In the genomic region with DNA sequence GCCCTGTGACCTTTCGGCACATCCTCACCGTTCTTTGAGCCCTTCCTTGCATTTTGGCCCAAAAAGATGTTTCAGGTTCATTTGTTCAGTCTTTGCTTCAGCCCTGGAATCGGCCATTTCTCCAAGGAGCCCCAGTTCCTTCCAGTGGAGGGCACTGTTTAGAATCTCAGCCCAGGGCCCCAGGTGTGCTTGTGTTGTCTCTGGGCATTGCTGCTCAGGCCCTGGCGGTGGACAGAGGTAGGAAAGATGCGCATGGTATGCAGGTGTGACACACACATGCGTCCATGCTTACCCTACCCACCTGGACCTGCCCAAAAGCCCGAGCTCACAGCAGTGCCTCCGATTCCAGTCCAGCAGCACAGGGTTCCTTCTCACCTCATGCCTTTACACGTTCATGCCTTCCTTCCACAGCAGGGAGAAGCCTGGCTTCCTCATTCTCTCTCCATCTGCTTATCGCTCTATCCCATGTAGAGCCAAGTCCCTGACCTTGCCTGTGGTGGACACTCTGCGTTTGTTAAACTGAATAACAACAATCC, we compare ENCODE assay signal across 10 cellular contexts.
DNase-seq lines count a peak whose midpoint lies in the region; ATAC-seq and TF ChIP-seq lines count a peak whose summit lies in the region.
"Had no signal": no experiment of that assay in that cellular context is flagged by ENCODE, and none has a peak within 500 bp of the region (broad histone marks: within the 10 kb centered on the region; RNA-seq: fewer than 3 reads in every experiment).

No MANE protein-coding gene starts in this region.

- H3K56ac ChIP-seq in mesendoderm (ENCODE audit: low read length) = no peak overlapping the region

- no peaks in the 10 kb centered on the region for H3K36me3 ChIP-seq in DOHH2 (ENCODE audit: control insufficient read depth, low read length)
- H3K36me3 ChIP-seq in mesendoderm (ENCODE audit: control insufficient read depth, insufficient read depth, low read length) = no peaks in the 10 kb centered on the region

- H4K8ac ChIP-seq in mesendoderm (ENCODE audit: low read depth, low read length) = no peak overlapping the region

- H3K79me2 ChIP-seq in DOHH2 (ENCODE audit: control insufficient read depth, low read length) (no peaks in the 10 kb centered on the region), mesendoderm (ENCODE audit: control insufficient read depth, insufficient read depth, low read length) (no peaks in the 10 kb centered on the region)

- H2BK120ac ChIP-seq in mesendoderm (ENCODE audit: low read depth, low read length) = no peak overlapping the region

- no peak overlapping the region for H3K23ac ChIP-seq in mesendoderm (ENCODE audit: low read length)

- peaks cover 31% of the 10 kb centered on the region for H3F3A ChIP-seq in DOHH2 (ENCODE audit: control insufficient read depth, insufficient read depth)

- no peaks in the 10 kb centered on the region for H3K9me2 ChIP-seq in DOHH2 (replicated peaks; ENCODE audit: control insufficient read depth, low read length)

- WGBS in mesendoderm (ENCODE audit: extremely low coverage, insufficient coverage, low lambda C conversion rate) = no CpG with 5 or more reads among the region's 11 CpGs

- no peak overlapping the region for H3K9ac ChIP-seq in mesendoderm (ENCODE audit: low read length)

- DNase-seq in HL-60 (ENCODE audit: low read depth in 1 of 2, low spot score in 1 of 2) = peak in 1 of 2 experiments; percentile 49
- DNase-seq in astrocyte of the hippocampus (ENCODE audit: low read depth, low spot score) = peak; percentile 31
- peak; percentile 82 for DNase-seq in mesendoderm
- no peak for DNase-seq in NK-92 treated with Interleukin-12 subunit alpha and Interleukin-12 subunit beta, amount 100 ng/mL, for 24 hours (lab: John Stamatoyannopoulos, UW)
- DNase-seq in occipital lobe (lab: John Stamatoyannopoulos, UW) = no peak
- no peak for DNase-seq in activated CD4-positive, CD25-positive, alpha-beta regulatory T cell treated with anti-CD3 and anti-CD28 coated beads, Interleukin-2, amount 50 U/mL, for 72 hours
- DNase-seq: NCI-H524 treated with DMSO at 0.1 percent for 48 hours had no signal

- H3K9me3 ChIP-seq in DOHH2 (ENCODE audit: control insufficient read depth, insufficient read depth, low read length) = no peaks in the 10 kb centered on the region

- no peaks in the 10 kb centered on the region for H3K79me1 ChIP-seq in mesendoderm (ENCODE audit: low read length)

- H2AK5ac ChIP-seq in mesendoderm (ENCODE audit: low read length) = no peak overlapping the region

- H4K20me1 ChIP-seq in DOHH2 (ENCODE audit: control insufficient read depth, insufficient read depth, low read depth, low read length) = no peaks in the 10 kb centered on the region

- no peak overlapping the region for H3K18ac ChIP-seq in mesendoderm (ENCODE audit: low read length)

- no peak overlapping the region for H2BK15ac ChIP-seq in mesendoderm (replicated peaks; ENCODE audit: low read depth)

- no peak for ATAC-seq in GM18909 (IDR thresholded peaks at IDR 0.05; ENCODE audit: poor library complexity, unreplicated experiment)

- H3K4me2 ChIP-seq in DOHH2 (ENCODE audit: low read length) (0 out of 2 replicates have a peak overlapping the region, but pooled peaks have one; percentile 8), mesendoderm (ENCODE audit: low read length) (no peak overlapping the region)

- H3K4me1 ChIP-seq in DOHH2 (ENCODE audit: control insufficient read depth, low read length) (peaks cover 75% of the 10 kb centered on the region), mesendoderm (ENCODE audit: control insufficient read depth, low read depth, low read length) (peaks cover 2% of the 10 kb centered on the region)

- H3K27me3 ChIP-seq in DOHH2 (ENCODE audit: control insufficient read depth, low read length) = no peaks in the 10 kb centered on the region
- no peaks in the 10 kb centered on the region for H3K27me3 ChIP-seq in HL-60 (ENCODE audit: insufficient read depth, poor library complexity, severe bottlenecking)
- H3K27me3 ChIP-seq in mesendoderm (ENCODE audit: insufficient read depth, low read length, poor library complexity) = no peaks in the 10 kb centered on the region
- H3K27me3 ChIP-seq: dorsolateral prefrontal cortex had no signal

- H3K4me3 ChIP-seq in DOHH2 (ENCODE audit: low read length) (no peak overlapping the region), HL-60 (replicated peaks; ENCODE audit: insufficient read depth, low read length) (no peak overlapping the region), mesendoderm (ENCODE audit: low read length) (no peak overlapping the region)
- H3K4me3 ChIP-seq: dorsolateral prefrontal cortex had no signal

- no peak overlapping the region for H4K5ac ChIP-seq in mesendoderm (ENCODE audit: low read length)

- no peak overlapping the region for H3K4ac ChIP-seq in mesendoderm (ENCODE audit: low read depth, low read length)

- TF ChIP-seq CTCF in DOHH2 (IDR thresholded peaks at IDR 0.05; ENCODE audit: low read depth, low read length, poor library complexity, severe bottlenecking) (peak; percentile 80), HL-60 (IDR thresholded peaks at IDR 0.05; ENCODE audit: insufficient read depth, low read length) (peak; percentile 24)

- H2BK5ac ChIP-seq in mesendoderm (ENCODE audit: low read length) = no peak overlapping the region

- H3K27ac ChIP-seq in DOHH2 (ENCODE audit: low read depth, low read length) (no peak overlapping the region), HL-60 (replicated peaks) (no peak overlapping the region), mesendoderm (ENCODE audit: low read depth, low read length) (no peak overlapping the region)

Comparison
In these comparisons a context has a peak if more than half of its experiments do, and no peak if none do; other contexts are left out.
1. DNase-seq: peak in astrocyte of the hippocampus (single experiment) and mesendoderm (single experiment); none in NK-92 treated with Interleukin-12 subunit alpha and Interleukin-12 subunit beta, amount 100 ng/mL, for 24 hours (single experiment), occipital lobe (single experiment) and activated CD4-positive, CD25-positive, alpha-beta regulatory T cell treated with anti-CD3 and anti-CD28 coated beads, Interleukin-2, amount 50 U/mL, for 72 hours (single experiment).